1 cellular context compared by ENCODE assay signal in the genomic region with DNA sequence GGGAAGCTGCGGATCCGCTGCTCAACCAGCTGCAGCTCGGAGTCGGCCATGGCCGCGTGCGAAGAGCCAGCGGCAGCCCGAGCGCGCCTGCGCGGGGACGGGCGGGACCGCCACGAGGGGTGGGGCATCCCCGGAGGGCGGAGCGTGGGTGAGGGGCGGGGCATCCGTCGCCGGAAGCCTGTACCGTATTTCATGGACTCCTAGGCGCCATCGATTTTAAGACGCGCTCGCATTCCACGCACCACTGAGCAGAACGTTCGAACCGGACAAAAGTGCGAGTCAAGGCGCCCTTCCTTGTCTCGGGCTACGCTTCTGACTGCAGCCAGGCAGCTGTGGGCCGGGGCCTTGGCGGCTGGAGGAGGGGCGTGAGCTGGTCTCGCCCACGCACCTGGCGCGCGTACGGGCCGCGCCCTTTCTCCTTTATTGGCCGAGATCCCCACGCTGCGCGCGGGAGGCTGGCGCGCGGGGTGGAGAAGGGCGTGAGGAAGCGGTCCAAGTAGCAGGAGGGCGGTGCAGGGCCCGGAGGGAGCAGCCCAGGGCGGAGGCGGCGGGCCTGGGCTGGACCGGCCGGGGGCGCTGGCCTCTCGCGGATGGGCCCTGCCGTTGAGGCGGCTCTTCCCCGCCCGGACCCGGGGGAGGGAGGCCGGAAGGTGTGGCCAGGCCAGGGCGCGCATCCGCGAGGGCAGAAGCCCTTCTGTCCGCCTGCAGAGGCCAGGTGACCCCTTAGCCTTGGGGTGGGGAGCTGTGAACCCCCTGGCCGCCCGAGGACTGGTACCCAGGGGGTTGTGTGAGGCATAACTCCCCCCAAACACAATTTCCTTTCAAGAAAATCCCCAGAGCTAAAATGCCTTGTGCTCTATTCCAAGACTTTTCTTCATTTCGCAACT.
TF ChIP-seq lines count a peak whose summit lies in the region.

APRT (minus strand) TSS at position 79 of the 887 bp plus-strand sequence; CDS start at position 50, 29 bp downstream.

TF ChIP-seq in IMR-90, 13 proteins besides CTCF, POLR2A, EP300 and RAD21 (continued from another document):
- TF ChIP-seq RFX5 (IDR thresholded peaks at IDR 0.05; ENCODE audit: low read depth, low read length): no peak
- TF ChIP-seq SMC3 (IDR thresholded peaks at IDR 0.05; ENCODE audit: low read depth, low read length): no peak
- no peak for TF ChIP-seq FOS (IDR thresholded peaks at IDR 0.05; ENCODE audit: low read depth, low read length)
- TF ChIP-seq MXI1 (IDR thresholded peaks at IDR 0.05; ENCODE audit: borderline replicate concordance, low read depth, low read length): peak; percentile 85; the same call in 1 of the 2 replicates
- peak; percentile 54 for TF ChIP-seq MAFK (IDR thresholded peaks at IDR 0.05; ENCODE audit: low read depth, low read length)
- TF ChIP-seq, protein P1, sequence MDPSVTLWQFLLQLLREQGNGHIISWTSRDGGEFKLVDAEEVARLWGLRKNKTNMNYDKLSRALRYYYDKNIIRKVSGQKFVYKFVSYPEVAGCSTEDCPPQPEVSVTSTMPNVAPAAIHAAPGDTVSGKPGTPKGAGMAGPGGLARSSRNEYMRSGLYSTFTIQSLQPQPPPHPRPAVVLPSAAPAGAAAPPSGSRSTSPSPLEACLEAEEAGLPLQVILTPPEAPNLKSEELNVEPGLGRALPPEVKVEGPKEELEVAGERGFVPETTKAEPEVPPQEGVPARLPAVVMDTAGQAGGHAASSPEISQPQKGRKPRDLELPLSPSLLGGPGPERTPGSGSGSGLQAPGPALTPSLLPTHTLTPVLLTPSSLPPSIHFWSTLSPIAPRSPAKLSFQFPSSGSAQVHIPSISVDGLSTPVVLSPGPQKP (IDR thresholded peaks at IDR 0.05; ENCODE audit: borderline replicate concordance, low read depth, low read length): no peak
- peak; percentile 83; the same call in 1 of the 2 replicates for TF ChIP-seq CEBPB (IDR thresholded peaks at IDR 0.05; ENCODE audit: low read depth, low read length)
- no peak for TF ChIP-seq NFE2L2 (IDR thresholded peaks at IDR 0.05; ENCODE audit: low read depth, low read length)
